Comparison of ENCODE assay signal across 24 cellular contexts in the genomic region with DNA sequence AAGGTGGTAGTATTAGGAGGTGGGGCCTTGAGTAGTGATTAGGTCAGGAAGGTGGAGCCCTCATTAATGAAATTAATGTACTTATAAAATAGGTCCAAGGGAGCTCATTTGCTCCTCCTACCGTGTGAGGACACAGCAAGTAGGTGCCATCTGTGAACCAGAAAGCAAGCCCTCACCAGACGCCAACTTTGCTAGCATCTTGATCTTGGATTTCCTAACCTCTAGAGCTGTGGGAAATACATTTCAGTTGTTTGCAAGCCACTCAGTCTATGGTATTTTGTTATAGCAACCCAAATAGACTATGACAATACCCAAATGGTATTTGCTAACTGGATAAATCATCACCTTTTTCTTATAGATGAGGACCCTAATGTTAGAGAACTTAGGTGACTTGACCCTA.
DNase-seq lines count a peak whose midpoint lies in the region; ATAC-seq lines count a peak whose summit lies in the region.
"Had no signal": no experiment of that assay in that cellular context is flagged by ENCODE, and none has a peak within 500 bp of the region (broad histone marks: within the 10 kb centered on the region; RNA-seq: fewer than 3 reads in every experiment).

No MANE protein-coding gene starts in this region.

- DNase-seq in NCI-H82 (lab: John Stamatoyannopoulos, UW) (peak; percentile 50), NCI-H82 treated with DMSO at 0.1 percent for 48 hours (lab: John Stamatoyannopoulos, UW; ENCODE audit: unreplicated experiment) (no peak), M059J (ENCODE audit: low read depth) (peak; percentile 43), mesenchymal stem cell (peak; percentile 24), NCI-H2029 treated with DMSO at 0.1 percent for 48 hours (lab: John Stamatoyannopoulos, UW) (no peak)
- no peak for DNase-seq in activated CD4-positive, alpha-beta T cell treated with anti-CD3 and anti-CD28 coated beads, Interleukin-2, amount 50 U/mL, for 4 hours
- DNase-seq: CD4-positive, alpha-beta memory T cell; COR-L47; HCEC 1CT; Karpas-422; NCI-H1092 treated with DMSO at 0.1 percent for 48 hours; NCI-H1436; NCI-H187; NCI-H2171 treated with DMSO at 0.1 percent for 48 hours; NCI-H345; NCI-H748 treated with DMSO at 0.1 percent for 48 hours; NK-92 treated with Interleukin-12 subunit alpha and Interleukin-12 subunit beta, amount 100 ng/mL, for 24 hours; PC-3; SK-N-SH; SW 1271 had no signal

- H3K23ac ChIP-seq in mesenchymal stem cell (ENCODE audit: low read length in 2 of 2) = no peak overlapping the region

- no peak overlapping the region for H3K18ac ChIP-seq in mesenchymal stem cell (ENCODE audit: low read depth in 1 of 2, low read length in 2 of 2)

- peaks cover 0 to 4% of the 10 kb centered on the region in 2 experiments for H3K27me3 ChIP-seq in mesenchymal stem cell (ENCODE audit: control insufficient read depth in 1 of 2, insufficient read depth in 1 of 2, low read length in 2 of 2)
- H3K27me3 ChIP-seq: BLaER1 treated with 17β-estradiol and CSF1 and Interleukin-3, amounts not matched to agents 10 nM and 100 nM had no signal

- 76% methylated on average over 2 of the region's 2 CpGs for WGBS in mesenchymal stem cell

- H3K9ac ChIP-seq in mesenchymal stem cell (ENCODE audit: low read length) = no peak overlapping the region
- H3K9ac ChIP-seq: BLaER1 treated with 17β-estradiol and CSF1 and Interleukin-3, amounts not matched to agents 10 nM and 100 nM; SK-N-SH had no signal

- no peak overlapping the region for H4K91ac ChIP-seq in mesenchymal stem cell (ENCODE audit: low read length)

- no peak overlapping the region for H2AK5ac ChIP-seq in mesenchymal stem cell (ENCODE audit: low read length, severe bottlenecking)

- no peak overlapping the region for H3K4ac ChIP-seq in mesenchymal stem cell (ENCODE audit: low read depth in 1 of 2, low read length in 2 of 2)

- no peaks in the 10 kb centered on the region for H3K36me3 ChIP-seq in mesenchymal stem cell (ENCODE audit: control insufficient read depth in 1 of 2, insufficient read depth in 2 of 2, low read depth in 1 of 2, low read length in 2 of 2)
- H3K36me3 ChIP-seq: BLaER1 treated with 17β-estradiol and CSF1 and Interleukin-3, amounts not matched to agents 10 nM and 100 nM had no signal

- H3K4me2 ChIP-seq in mesenchymal stem cell (ENCODE audit: low read length, poor library complexity, severe bottlenecking) = no peak overlapping the region
- H3K4me2 ChIP-seq: BLaER1 treated with 17β-estradiol and CSF1 and Interleukin-3, amounts not matched to agents 10 nM and 100 nM; SK-N-SH had no signal

- no peak overlapping the region for H2BK120ac ChIP-seq in mesenchymal stem cell (ENCODE audit: low read depth, low read length)

- no peak overlapping the region for H3K14ac ChIP-seq in mesenchymal stem cell (ENCODE audit: low read length in 2 of 2)

- H3K4me1 ChIP-seq in mesenchymal stem cell (ENCODE audit: control insufficient read depth, insufficient read depth, low read depth, low read length) = no peaks in the 10 kb centered on the region
- H3K4me1 ChIP-seq: BLaER1 treated with 17β-estradiol and CSF1 and Interleukin-3, amounts not matched to agents 10 nM and 100 nM had no signal

- H2BK15ac ChIP-seq in mesenchymal stem cell (ENCODE audit: low read depth, poor library complexity, severe bottlenecking) = no peak overlapping the region

- no peak overlapping the region for H3K27ac ChIP-seq in mesenchymal stem cell (ENCODE audit: low read length, poor library complexity, severe bottlenecking)
- H3K27ac ChIP-seq: 22Rv1; BLaER1 treated with 17β-estradiol and CSF1 and Interleukin-3, amounts not matched to agents 10 nM and 100 nM had no signal

- no peak for ATAC-seq in GM18519 (IDR thresholded peaks at IDR 0.05; ENCODE audit: low FRiP score, unreplicated experiment)
- no peak for ATAC-seq in GM21737 (IDR thresholded peaks at IDR 0.05; ENCODE audit: unreplicated experiment)
- ATAC-seq: PC-3 had no signal

- H3K4me3 ChIP-seq in mesenchymal stem cell (ENCODE audit: insufficient read depth in 1 of 2, low read depth in 1 of 2, low read length in 2 of 2) = no peak overlapping the region
- H3K4me3 ChIP-seq: BLaER1 treated with 17β-estradiol and CSF1 and Interleukin-3, amounts not matched to agents 10 nM and 100 nM had no signal

- no peaks in the 10 kb centered on the region for H3K9me3 ChIP-seq in mesenchymal stem cell (ENCODE audit: control insufficient read depth, low read length)
- H3K9me3 ChIP-seq: BLaER1 treated with 17β-estradiol and CSF1 and Interleukin-3, amounts not matched to agents 10 nM and 100 nM; SK-N-SH had no signal

- H2BK12ac ChIP-seq in mesenchymal stem cell (ENCODE audit: low read length in 2 of 2) = no peak overlapping the region

- H3K79me1 ChIP-seq in mesenchymal stem cell (replicated peaks; ENCODE audit: low read length, poor library complexity, severe bottlenecking) = no peaks in the 10 kb centered on the region

- no peak overlapping the region for H4K8ac ChIP-seq in mesenchymal stem cell (ENCODE audit: low read length)

- H2AFZ ChIP-seq in mesenchymal stem cell (ENCODE audit: low read depth, low read length) = no peak overlapping the region

- H2BK5ac ChIP-seq in mesenchymal stem cell (ENCODE audit: low read depth, low read length, poor library complexity, severe bottlenecking) = no peak overlapping the region

Comparison
In these comparisons a context has a peak if more than half of its experiments do, and no peak if none do; other contexts are left out.
1. DNase-seq: peak in NCI-H82 (single experiment), M059J (single experiment) and mesenchymal stem cell (single experiment); none in NCI-H82 treated with DMSO at 0.1 percent for 48 hours (single experiment), NCI-H2029 treated with DMSO at 0.1 percent for 48 hours (single experiment) and activated CD4-positive, alpha-beta T cell treated with anti-CD3 and anti-CD28 coated beads, Interleukin-2, amount 50 U/mL, for 4 hours (0 of 2).